In genomic region chr15:33168444-33168843, GRCh38 we compare ENCODE assay signal across 20 cellular contexts. TPM values are rescaled to one million over a fixed set of nuclear protein-coding genes. Genes with fewer than 3 reads are reported as not detected.
"Had no signal": no experiment of that assay in that cellular context is flagged by ENCODE, and none has a peak within 500 bp of the region (broad histone marks: within the 10 kb centered on the region; RNA-seq: fewer than 3 reads in every experiment).

No MANE protein-coding gene starts in this region.

- H3K9me3 ChIP-seq: esophagus squamous epithelium, heart right ventricle, left ventricle myocardium inferior, sigmoid colon, thoracic aorta had no signal

- H3K4me3 ChIP-seq: cardiac muscle cell, esophagus squamous epithelium, heart right ventricle, left ventricle myocardium inferior, sigmoid colon, thoracic aorta had no signal

- H3K27me3 ChIP-seq: cardiac muscle cell, heart right ventricle, sigmoid colon had no signal

- DNase-seq: activated CD4-positive, alpha-beta memory T cell treated with anti-CD3 and anti-CD28 coated beads, Interleukin-2, amount 10 ng/mL, durations not matched to agents 7 days and 5 days; activated CD4-positive, alpha-beta T cell treated with anti-CD3 and anti-CD28 coated beads for 4 hours; activated CD8-positive, alpha-beta memory T cell treated with anti-CD3 and anti-CD28 coated beads, Interleukin-2, amount 10 ng/mL, durations not matched to agents 7 days and 5 days; activated naive CD4-positive, alpha-beta T cell; activated naive CD8-positive, alpha-beta T cell treated with anti-CD3 and anti-CD28 coated beads for 36 hours; amniotic stem cell; effector memory CD8-positive, alpha-beta T cell; esophagus squamous epithelium; heart right ventricle; kidney glomerular epithelial cell; left ventricle myocardium inferior; mammary epithelial cell; occipital lobe; posterior cingulate gyrus; sigmoid colon; stimulated activated CD4-positive, alpha-beta T cell treated with anti-CD3 and anti-CD28 coated beads, Interleukin-4, amount 100 ng/mL, for 24 hours had no signal

- H3K4me1 ChIP-seq: esophagus squamous epithelium, heart right ventricle, left ventricle myocardium inferior, sigmoid colon had no signal

- ATAC-seq: activated CD8-positive, alpha-beta memory T cell treated with anti-CD3 and anti-CD28 coated beads, Interleukin-2, amount 10 ng/mL, durations not matched to agents 7 days and 5 days; effector memory CD8-positive, alpha-beta T cell; heart right ventricle; stimulated activated effector memory CD8-positive, alpha-beta T cell treated with anti-CD3 and anti-CD28 coated beads, Interleukin-12 subunit alpha, Interleukin-12 subunit beta, amount 100 ng/mL, for 72 hours; WTC11 had no signal

- H3K36me3 ChIP-seq: cardiac muscle cell, esophagus squamous epithelium, heart right ventricle, left ventricle myocardium inferior, sigmoid colon, thoracic aorta had no signal

- H3K27ac ChIP-seq: cardiac muscle cell, esophagus squamous epithelium, heart right ventricle, left ventricle myocardium inferior, sigmoid colon, thoracic aorta had no signal

RNA-seq across cellular contexts. Expression of gene FMN1, which starts 26.1 kb away (rescaled TPM):
- total RNA-seq: activated CD8-positive, alpha-beta memory T cell treated with anti-CD3 and anti-CD28 coated beads, Interleukin-2, amount 10 ng/mL, durations not matched to agents 7 days and 5 days had no signal
